In the genomic region with DNA sequence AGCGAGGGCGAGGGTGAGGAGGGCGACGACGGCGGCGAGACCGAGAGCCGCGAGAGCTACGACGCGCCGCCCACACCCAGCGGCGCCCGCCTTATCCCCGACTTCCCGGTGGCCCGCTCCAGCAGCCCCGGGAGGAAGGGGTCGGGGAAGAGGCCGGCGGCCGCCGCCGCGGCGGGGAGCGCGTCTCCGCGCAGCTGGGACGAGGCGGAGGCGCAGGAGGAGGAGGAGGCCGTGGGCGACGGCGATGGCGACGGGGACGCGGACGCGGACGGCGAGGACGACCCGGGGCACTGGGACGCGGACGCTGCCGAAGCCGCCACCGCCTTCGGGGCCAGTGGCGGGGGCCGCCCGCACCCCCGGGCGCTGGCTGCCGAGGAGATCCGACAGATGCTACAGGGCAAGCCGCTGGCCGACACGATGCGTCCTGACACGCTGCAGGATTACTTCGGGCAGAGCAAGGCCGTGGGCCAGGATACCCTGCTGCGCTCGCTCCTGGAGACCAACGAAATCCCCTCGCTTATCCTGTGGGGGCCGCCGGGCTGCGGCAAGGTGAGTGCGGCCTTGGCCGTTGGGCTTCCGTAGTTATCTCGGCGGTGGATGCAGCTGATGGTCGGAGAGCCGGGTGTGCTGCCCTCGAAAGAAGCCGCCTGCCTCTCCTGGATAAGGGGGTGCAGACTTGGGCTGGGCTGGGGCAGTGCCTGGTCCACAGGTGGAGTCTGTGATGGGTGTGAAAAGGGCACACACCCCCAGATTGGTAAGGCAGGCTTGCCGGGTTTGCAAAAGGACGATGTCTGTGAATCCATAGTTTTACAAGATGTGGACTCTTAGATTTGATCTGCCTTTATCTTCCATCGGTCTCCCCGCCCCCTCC, we compare ENCODE assay signal across 8 cellular contexts. TPM values are rescaled to one million over a fixed set of nuclear protein-coding genes. Genes with fewer than 3 reads are reported as not detected.
A peak's percentile ranks its signal among the peaks of the same experiment; 100 is the strongest.
DNase-seq lines count a peak whose midpoint lies in the region; ATAC-seq, FAIRE-seq and TF ChIP-seq lines count a peak whose summit lies in the region.

No MANE protein-coding gene starts in this region.

- H3K4me3 ChIP-seq in bronchial epithelial cell (ENCODE audit: low read depth, low read length) = peak overlapping the region; percentile 89

- ATAC-seq in HG03342 (IDR thresholded peaks at IDR 0.05; ENCODE audit: unreplicated experiment) = peak; percentile 25

- DNase-seq in CD1c-positive myeloid dendritic cell (ENCODE audit: extremely low spot score) = peak; percentile 74
- DNase-seq in GM19239 (ENCODE audit: insufficient read length, low spot score) = peak; percentile 29
- peak; percentile 30 for DNase-seq in SW480 (ENCODE audit: low spot score)
- peak; percentile 15 for DNase-seq in bronchial epithelial cell (ENCODE audit: low read depth)
- peak; percentile 23 to 30 for DNase-seq in stimulated activated CD4-positive, alpha-beta T cell treated with anti-CD3 and anti-CD28 coated beads, Interleukin-4, amount 100 ng/mL, for 48 hours (ENCODE audit: low read depth in 2 of 2)
- no peak for DNase-seq in cortex of kidney (lab: John Stamatoyannopoulos, UW)

- no peaks in the 10 kb centered on the region for H3K27me3 ChIP-seq in bronchial epithelial cell (ENCODE audit: control insufficient read depth, insufficient read depth, low read length)
- no peaks in the 10 kb centered on the region for H3K27me3 ChIP-seq in layer of hippocampus (ENCODE audit: control insufficient read depth, insufficient read depth, low read length)

- H3K27ac ChIP-seq in layer of hippocampus (ENCODE audit: low read depth, low read length) = peak overlapping the region; percentile 95

- no peak for FAIRE-seq in GM19239 (lab: Jason Lieb, UNC)
- no peak for FAIRE-seq in bronchial epithelial cell (lab: Jason Lieb, UNC)

- no peak for TF ChIP-seq CTCF in bronchial epithelial cell (IDR thresholded peaks at IDR 0.05; ENCODE audit: insufficient read depth, low read length, severe bottlenecking)

- H3K36me3 ChIP-seq in bronchial epithelial cell (ENCODE audit: control insufficient read depth, insufficient read depth, low read length) = peaks cover 2% of the 10 kb centered on the region

RNA-seq across cellular contexts. Expression of gene WRNIP1, which starts 0.9 kb away (rescaled TPM):
- total RNA-seq in bronchial epithelial cell = 47.9 and 58.4 TPM in 2 replicates

RNA-seq across cellular contexts. Expression of gene MYLK4, which starts 15.4 kb away (rescaled TPM):
- total RNA-seq in bronchial epithelial cell = 0.13 and 0.26 TPM in 2 replicates
